In the genomic region with DNA sequence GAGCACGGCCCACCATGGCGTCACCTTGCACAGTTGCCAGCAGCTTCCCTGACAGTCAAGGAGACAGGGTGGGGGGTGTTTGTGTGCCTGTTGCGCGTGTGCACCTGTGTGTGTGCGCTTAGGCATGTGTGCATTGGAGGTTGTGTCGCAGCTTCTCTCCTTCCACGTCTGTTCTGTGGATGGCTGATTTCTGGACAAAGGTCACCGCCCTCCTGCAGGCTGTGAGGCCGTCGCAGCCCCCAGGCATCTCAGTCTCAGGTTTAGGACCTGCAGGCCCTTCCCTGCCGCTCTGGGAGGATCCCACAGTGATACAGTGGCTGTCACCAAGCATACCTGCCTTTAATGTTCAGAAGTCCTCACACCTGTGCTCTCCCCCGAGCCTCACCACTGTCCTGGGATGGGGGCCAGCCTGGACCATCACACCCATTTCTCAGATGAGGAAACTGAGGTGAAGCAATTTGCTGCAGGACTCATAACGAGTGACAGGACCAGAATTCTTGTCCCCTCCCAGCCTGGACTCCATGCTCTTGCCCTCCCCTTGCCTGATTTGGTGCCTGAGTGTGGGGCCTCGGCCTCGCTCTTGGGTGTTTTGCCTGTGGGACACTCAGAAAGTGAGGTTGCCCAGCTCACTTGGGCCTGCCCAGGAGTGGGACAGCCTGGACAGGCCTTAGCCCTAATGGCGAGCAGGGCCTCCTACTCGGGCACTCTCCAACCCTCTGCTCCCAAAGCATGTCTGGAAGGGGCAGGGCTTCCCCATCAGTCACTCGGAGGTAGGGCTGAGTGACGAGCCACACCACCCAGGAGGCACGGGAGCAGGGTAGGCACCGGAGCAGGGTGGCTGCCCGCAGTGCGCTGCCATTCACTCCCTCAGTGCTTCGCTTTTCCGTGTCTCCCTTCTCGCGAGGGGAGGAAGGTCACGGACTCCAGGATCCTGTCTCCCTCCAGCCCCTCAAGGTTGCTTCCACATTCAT, we compare ENCODE assay signal across 19 cellular contexts. TPM values are rescaled to one million over a fixed set of nuclear protein-coding genes. Genes with fewer than 3 reads are reported as not detected.
DNase-seq lines count a peak whose midpoint lies in the region; ATAC-seq and TF ChIP-seq lines count a peak whose summit lies in the region.
"Had no signal": no experiment of that assay in that cellular context is flagged by ENCODE, and none has a peak within 500 bp of the region (broad histone marks: within the 10 kb centered on the region; RNA-seq: fewer than 3 reads in every experiment).

No MANE protein-coding gene starts in this region.

- H3K36me3 Mint-ChIP-seq in activated T-helper 17 cell treated with anti-CD3 and anti-CD28 coated beads, Interleukin-2, amount 50 U/mL, for 72 hours (ENCODE audit: low read depth): peaks cover 23% of the 10 kb centered on the region

- ATAC-seq in heart left ventricle (no peak), GM21390 (IDR thresholded peaks at IDR 0.05; ENCODE audit: unreplicated experiment) (no peak)
- ATAC-seq in activated T-helper 17 cell treated with anti-CD3 and anti-CD28 coated beads, Interleukin-2, amount 50 U/mL, for 72 hours (replicated peaks): no peak
- ATAC-seq: CD8-positive, alpha-beta T cell had no signal

- peaks cover 0 to 92% (median 24%) of the 10 kb centered on the region in 12 donors for H3K4me1 ChIP-seq in heart left ventricle
- H3K4me1 ChIP-seq in skeletal muscle tissue (ENCODE audit: control insufficient read depth in 3 of 3, insufficient read depth in 3 of 3, low read length in 3 of 3): peaks cover 76 to 98% (median 92%) of the 10 kb centered on the region in 3 donors
- H3K4me1 ChIP-seq: Peyer's patch had no signal

- TF ChIP-seq CTCF in heart left ventricle (IDR thresholded peaks at IDR 0.05): no peak
- no peak for TF ChIP-seq CTCF in coronary artery (IDR thresholded peaks at IDR 0.05)

- H3K27me3 ChIP-seq in heart left ventricle: no peaks in the 10 kb centered on the region
- H3K27me3 ChIP-seq in skeletal muscle tissue (ENCODE audit: control insufficient read depth in 3 of 3, insufficient read depth in 3 of 3, low read length in 3 of 3): no peaks in the 10 kb centered on the region
- H3K27me3 ChIP-seq: Peyer's patch had no signal

- 83 to 90% (median 87%) methylated on average over 21 to 28 of the region's 28 CpGs for WGBS in heart left ventricle, 4 donors

- H3K9me3 ChIP-seq in heart left ventricle (no peaks in the 10 kb centered on the region), skeletal muscle tissue (ENCODE audit: control insufficient read depth in 3 of 3, low read length in 3 of 3) (no peaks in the 10 kb centered on the region)
- H3K9me3 ChIP-seq: Peyer's patch had no signal

- peaks cover 40% of the 10 kb centered on the region for H3K4me1 Mint-ChIP-seq in activated T-helper 17 cell treated with anti-CD3 and anti-CD28 coated beads, Interleukin-2, amount 50 U/mL, for 72 hours

- H3K4me3 ChIP-seq in heart left ventricle: no peak overlapping the region
- H3K4me3 ChIP-seq in skeletal muscle tissue (ENCODE audit: low read length in 3 of 3): no peak overlapping the region
- H3K4me3 ChIP-seq in coronary artery: no peak overlapping the region
- H3K4me3 ChIP-seq: Peyer's patch, SK-N-MC had no signal

- peaks cover 0 to 39% (median 28%) of the 10 kb centered on the region in 9 donors for H3K36me3 ChIP-seq in heart left ventricle
- peaks cover 33 to 49% (median 43%) of the 10 kb centered on the region in 3 donors for H3K36me3 ChIP-seq in skeletal muscle tissue (ENCODE audit: control insufficient read depth in 3 of 3, insufficient read depth in 3 of 3, low read length in 3 of 3)

- no peak for TF ChIP-seq POLR2A in heart left ventricle (IDR thresholded peaks at IDR 0.05)

- H3K27me3 Mint-ChIP-seq in activated T-helper 17 cell treated with anti-CD3 and anti-CD28 coated beads, Interleukin-2, amount 50 U/mL, for 72 hours: no peaks in the 10 kb centered on the region

- DNase-seq in heart left ventricle: peak in 1 of 5 donors; percentile 22
- no peak for DNase-seq in cardiac septum (ENCODE audit: low spot score)
- peak; percentile 62 for DNase-seq in left kidney (ENCODE audit: low read depth, low spot score)
- no peak for DNase-seq in NK-92 (lab: John Stamatoyannopoulos, UW; ENCODE audit: unreplicated experiment)
- DNase-seq in coronary artery (ENCODE audit: low spot score): no peak
- DNase-seq: Calu3; CD8-positive, alpha-beta T cell; DMS53; EL; H7; NCI-H1048; NCI-H1436 treated with DMSO at 0.1 percent for 48 hours; NCI-H2029; NCI-H526; Peyer's patch had no signal

- no peaks in the 10 kb centered on the region for H3K9me3 Mint-ChIP-seq in activated T-helper 17 cell treated with anti-CD3 and anti-CD28 coated beads, Interleukin-2, amount 50 U/mL, for 72 hours
- H3K9me3 Mint-ChIP-seq: CD8-positive, alpha-beta T cell had no signal

- intact Hi-C loops in heart left ventricle (cut with DNase I): no loop called here
- intact Hi-C loops in cardiac septum (cut with DNase I): no loop called here

- peak overlapping the region; percentile 83 for H3K27ac Mint-ChIP-seq in activated T-helper 17 cell treated with anti-CD3 and anti-CD28 coated beads, Interleukin-2, amount 50 U/mL, for 72 hours
- H3K27ac Mint-ChIP-seq: CD8-positive, alpha-beta T cell had no signal

- H3K9ac ChIP-seq in skeletal muscle tissue (ENCODE audit: low read depth in 1 of 3, low read length in 3 of 3): peak overlapping the region in 1 of 3 donors; percentile 40

- H3K27ac ChIP-seq in heart left ventricle (peak overlapping the region in 11 of 12 donors; percentile 31 to 88 (median 73)), skeletal muscle tissue (ENCODE audit: low read depth, low read length) (peak overlapping the region; percentile 83), coronary artery (no peak overlapping the region)
- H3K27ac ChIP-seq: Peyer's patch, SK-N-MC had no signal

- H3K4me3 Mint-ChIP-seq in activated T-helper 17 cell treated with anti-CD3 and anti-CD28 coated beads, Interleukin-2, amount 50 U/mL, for 72 hours: no peak overlapping the region
- H3K4me3 Mint-ChIP-seq: CD8-positive, alpha-beta T cell had no signal

RNA-seq across cellular contexts. Expression of gene COQ8A, which starts 22.6 kb away (rescaled TPM):
- total RNA-seq in heart left ventricle: 100 to 1,000 TPM; 141 to 915 (median 310) TPM
- 100 to 1,000 TPM; 193 to 243 TPM for polyA plus RNA-seq in heart left ventricle
- total RNA-seq in cardiac septum: 168 TPM
- 10 to 100 TPM; 28.8 to 43.1 TPM for total RNA-seq in activated T-helper 17 cell treated with anti-CD3 and anti-CD28 coated beads, Interleukin-2, amount 50 U/mL, for 72 hours
- total RNA-seq in skeletal muscle tissue: 64.7 TPM

Comparison
In these comparisons a context has a peak if more than half of its experiments do, and no peak if none do; other contexts are left out.
1. H3K27ac ChIP-seq: peak in heart left ventricle (11 of 12) and skeletal muscle tissue (single experiment); none in coronary artery (0 of 2).